ENCODE assay signal across 20 cellular contexts in genomic region chr2:42031281-42031680, GRCh38. TPM values are rescaled to one million over a fixed set of nuclear protein-coding genes. Genes with fewer than 3 reads are reported as not detected.
DNase-seq lines count a peak whose midpoint lies in the region; ATAC-seq and TF ChIP-seq lines count a peak whose summit lies in the region.
"Had no signal": no experiment of that assay in that cellular context is flagged by ENCODE, and none has a peak within 500 bp of the region (broad histone marks: within the 10 kb centered on the region; RNA-seq: fewer than 3 reads in every experiment).

No MANE protein-coding gene starts in this region.

- no peaks in the 10 kb centered on the region for H3K27me3 Mint-ChIP-seq in neural crest cell (ENCODE audit: low read depth)

- no peaks in the 10 kb centered on the region for H4K20me1 ChIP-seq in MM.1S (ENCODE audit: insufficient read depth, low read length)

- H3K4me1 ChIP-seq in vagina (no peaks in the 10 kb centered on the region), MM.1S (ENCODE audit: low read length) (peaks cover 52% of the 10 kb centered on the region)

- no peak overlapping the region for H3K9ac ChIP-seq in MM.1S (ENCODE audit: low read length)

- H2AFZ ChIP-seq in MM.1S (ENCODE audit: low read length): no peak overlapping the region

- H3K27me3 ChIP-seq in vagina: no peaks in the 10 kb centered on the region
- H3K27me3 ChIP-seq in MM.1S (replicated peaks; ENCODE audit: insufficient read depth, low read length): no peaks in the 10 kb centered on the region
- H3K27me3 ChIP-seq: MG63 had no signal

- CTCF ChIA-PET in HEK293T (lab: Yijun Ruan, JAX): interaction anchor here (0.9 kb wide), 1 partner anchor 9 kb away, joined by 4 read pairs; no protein-coding TSS in a partner anchor

- intact Hi-C loops in left colon (cut with DNase I, micrococcal nuclease) (no loop called here), vagina (cut with DNase I) (no loop called here)

- DNase-seq in MV-4-11 (lab: John Stamatoyannopoulos, UW): peak; percentile 13
- DNase-seq in left colon: no peak
- no peak for DNase-seq in neural crest cell (ENCODE audit: low read depth, low spot score)
- DNase-seq in HEK293T (ENCODE audit: extremely low spot score): no peak
- no peak for DNase-seq in vagina (ENCODE audit: extremely low spot score in 2 of 2)
- no peak for DNase-seq in HuH-7.5 (ENCODE audit: low spot score)
- no peak for DNase-seq in MM.1S
- DNase-seq: CD8-positive, alpha-beta T cell; MG63; NCI-H1092; NCI-H1436; NCI-H187 treated with DMSO at 0.1 percent for 48 hours; NCI-H2227 treated with DMSO at 0.1 percent for 48 hours; NCI-H524; NCI-H774; NK-92 treated with Interleukin-12 subunit alpha and Interleukin-12 subunit beta, amount 100 ng/mL, for 24 hours; SIG-M5 had no signal

- no peak overlapping the region for H3K4me3 ChIP-seq in vagina
- no peak overlapping the region for H3K4me3 ChIP-seq in MM.1S (ENCODE audit: low read length)
- H3K4me3 ChIP-seq: K562, MG63 had no signal

- no peaks in the 10 kb centered on the region for H3K9me2 ChIP-seq in MM.1S (replicated peaks; ENCODE audit: insufficient read depth, low read length)

- TF ChIP-seq CTCF in neural crest cell (conservative IDR thresholded peaks at IDR 0.05) (no peak), vagina (IDR thresholded peaks at IDR 0.05) (no peak), MM.1S (IDR thresholded peaks at IDR 0.05; ENCODE audit: low read length) (no peak)

- H3K36me3 Mint-ChIP-seq in neural crest cell (ENCODE audit: low read depth): no peaks in the 10 kb centered on the region
- H3K36me3 Mint-ChIP-seq: CD8-positive, alpha-beta T cell had no signal

- H3K4me2 ChIP-seq in MM.1S (ENCODE audit: low read depth, low read length): no peak overlapping the region

- no peaks in the 10 kb centered on the region for H3K36me3 ChIP-seq in vagina
- no peaks in the 10 kb centered on the region for H3K36me3 ChIP-seq in MM.1S (replicated peaks; ENCODE audit: insufficient read depth, low read length)
- H3K36me3 ChIP-seq: MG63 had no signal

- peak overlapping the region; percentile 65 for H3K27ac Mint-ChIP-seq in neural crest cell (ENCODE audit: unreplicated experiment)
- H3K27ac Mint-ChIP-seq: CD8-positive, alpha-beta T cell had no signal

- no peaks in the 10 kb centered on the region for H3K79me2 ChIP-seq in MM.1S (ENCODE audit: low read length)

- TF ChIP-seq POLR2A in vagina (IDR thresholded peaks at IDR 0.05): no peak

- ATAC-seq in left colon: peak; percentile 79
- ATAC-seq: CD8-positive, alpha-beta T cell; K562; Panc1; SK-N-SH treated with all-trans-retinoic acid at 6 μM for 48 hours had no signal

- H3K9me3 Mint-ChIP-seq in neural crest cell: no peaks in the 10 kb centered on the region
- H3K9me3 Mint-ChIP-seq: CD8-positive, alpha-beta T cell had no signal

- H3K9me3 ChIP-seq in vagina (no peaks in the 10 kb centered on the region), MM.1S (replicated peaks; ENCODE audit: insufficient read depth, low read length) (no peaks in the 10 kb centered on the region)
- H3K9me3 ChIP-seq: MG63 had no signal

- H3F3A ChIP-seq in MM.1S (ENCODE audit: insufficient read depth, low read length): peaks cover 21% of the 10 kb centered on the region

- peaks cover 59% of the 10 kb centered on the region for H3K4me1 Mint-ChIP-seq in neural crest cell

- H3K27ac ChIP-seq in vagina (no peak overlapping the region), MM.1S (ENCODE audit: low read length) (no peak overlapping the region)

- POLR2A ChIA-PET in HEK293T (lab: Yijun Ruan, JAX): interaction anchor here (1.2 kb wide), 1 partner anchor 15 kb away, joined by 4 read pairs; no protein-coding TSS in a partner anchor

- peak overlapping the region; percentile 17 for H3K4me3 Mint-ChIP-seq in neural crest cell
- H3K4me3 Mint-ChIP-seq: CD8-positive, alpha-beta T cell had no signal

TF ChIP-seq in HEK293T, 16 proteins besides CTCF, POLR2A, EP300 and RAD21:
- TF ChIP-seq NFRKB (IDR thresholded peaks at IDR 0.05) (no peak), ELF4 (IDR thresholded peaks at IDR 0.05) (no peak), ARNT (IDR thresholded peaks at IDR 0.05) (no peak), LEF1 (IDR thresholded peaks at IDR 0.05; ENCODE audit: borderline replicate concordance) (no peak), L3MBTL2 (conservative IDR thresholded peaks at IDR 0.05) (no peak), PKNOX1 (IDR thresholded peaks at IDR 0.05) (no peak), TARDBP (IDR thresholded peaks at IDR 0.05) (no peak), SP1 (IDR thresholded peaks at IDR 0.05) (no peak), SUZ12 (IDR thresholded peaks at IDR 0.05) (no peak), FOXA1 (IDR thresholded peaks at IDR 0.05) (no peak), BHLHE40 (IDR thresholded peaks at IDR 0.05; ENCODE audit: borderline replicate concordance) (no peak), FOXM1 (IDR thresholded peaks at IDR 0.05; ENCODE audit: borderline replicate concordance) (no peak)

RNA-seq across cellular contexts. Expression of gene PKDCC, which starts 16.5 kb away (rescaled TPM):
- 10 to 100 TPM; 68.5 to 74.0 TPM for total RNA-seq in left colon
- 74.4 and 81.9 TPM in 2 replicates for total RNA-seq in neural crest cell
- 146 TPM for total RNA-seq in vagina
- total RNA-seq: CD8-positive, alpha-beta T cell had no signal
